Comparison of ENCODE assay signal across 19 cellular contexts in genomic region chr16:10296956-10297340, GRCh38.
DNase-seq lines count a peak whose midpoint lies in the region; ATAC-seq and TF ChIP-seq lines count a peak whose summit lies in the region.
"Had no signal": no experiment of that assay in that cellular context is flagged by ENCODE, and none has a peak within 500 bp of the region (broad histone marks: within the 10 kb centered on the region; RNA-seq: fewer than 3 reads in every experiment).

No MANE protein-coding gene starts in this region.

- DNase-seq in Caco-2 (no peak), iPS-NIHi11 (ENCODE audit: low spot score) (no peak), upper lobe of left lung (no peak), dedifferentiated amniotic fluid mesenchymal stem cell (ENCODE audit: extremely low spot score) (no peak), tibial artery (no peak)
- DNase-seq: ACHN; activated CD4-positive, alpha-beta T cell treated with anti-CD3 and anti-CD28 coated beads for 1 hour; cerebellar nuclear complex; GDM1; KG1; kidney glomerular epithelial cell; NCI-H226; ovary; SHP77 treated with DMSO at 0.1 percent for 48 hours; stimulated activated CD4-positive, alpha-beta T cell treated with anti-CD3 and anti-CD28 coated beads, Interleukin-4, amount 100 ng/mL, for 24 hours had no signal

- H3K4me1 Mint-ChIP-seq in Caco-2 (ENCODE audit: low read depth, unreplicated experiment), result no peaks in the 10 kb centered on the region

- H3K9me3 ChIP-seq in Caco-2, result no peaks in the 10 kb centered on the region
- no peaks in the 10 kb centered on the region for H3K9me3 ChIP-seq in OCI-LY3 (ENCODE audit: insufficient read depth, low read length)
- H3K9me3 ChIP-seq in upper lobe of left lung, result peaks cover 0 to 6% (median 1%) of the 10 kb centered on the region in 4 donors
- H3K9me3 ChIP-seq in tibial artery, result peaks cover 0 to 11% (median 5%) of the 10 kb centered on the region in 3 donors
- H3K9me3 ChIP-seq: thoracic aorta had no signal

- H3K27me3 ChIP-seq in Caco-2 (replicated peaks; ENCODE audit: control insufficient read depth, insufficient read depth, low read length) (no peaks in the 10 kb centered on the region), OCI-LY3 (ENCODE audit: low read depth, low read length) (no peaks in the 10 kb centered on the region), upper lobe of left lung (no peaks in the 10 kb centered on the region), tibial artery (no peaks in the 10 kb centered on the region)
- H3K27me3 ChIP-seq: ovary had no signal

- peak overlapping the region; percentile 86 for H3K4me2 ChIP-seq in OCI-LY3 (ENCODE audit: low read length)

- POLR2A ChIA-PET in Caco-2 (lab: Charles Lee), result interaction anchor here (0.6 kb wide), 1 partner anchor 1206 kb away, joined by 3 read pairs; no protein-coding TSS in a partner anchor

- H2AFZ ChIP-seq in OCI-LY3 (ENCODE audit: low read depth, low read length), result peak overlapping the region; percentile 5; the same call in 1 of the 2 replicates

- H3K9me3 Mint-ChIP-seq in Caco-2 (ENCODE audit: unreplicated experiment), result peaks cover 25% of the 10 kb centered on the region

- peak; percentile 26 for ATAC-seq in GM19455 (IDR thresholded peaks at IDR 0.05; ENCODE audit: unreplicated experiment)
- peak; percentile 28 for ATAC-seq in HG02970 (IDR thresholded peaks at IDR 0.05; ENCODE audit: low FRiP score, unreplicated experiment)
- no peak for ATAC-seq in upper lobe of left lung (ENCODE audit: low FRiP score in 2 of 2)

- TF ChIP-seq CTCF in Caco-2 (IDR thresholded peaks at IDR 0.05; ENCODE audit: insufficient read depth in 1 of 2, low read depth in 1 of 2, low read length in 1 of 2, severe bottlenecking in 1 of 2, unreplicated experiment in 1 of 2), result no peak
- TF ChIP-seq CTCF in OCI-LY3 (IDR thresholded peaks at IDR 0.05; ENCODE audit: low read depth, low read length), result no peak
- no peak for TF ChIP-seq CTCF in upper lobe of left lung (IDR thresholded peaks at IDR 0.05)
- no peak for TF ChIP-seq CTCF in tibial artery (IDR thresholded peaks at IDR 0.05)

- CTCF ChIA-PET in Caco-2 (lab: Charles Lee), result no interaction called here

- H3K4me3 Mint-ChIP-seq in Caco-2 (ENCODE audit: unreplicated experiment), result no peak overlapping the region

- H3K9ac ChIP-seq in OCI-LY3 (ENCODE audit: low read length), result peak overlapping the region; percentile 76

- whole genome bisulfite sequencing in upper lobe of left lung, 2 donors, result 90 to 91% methylated on average over 7 of the region's 7 CpGs

- H3K36me3 ChIP-seq in Caco-2 (ENCODE audit: control insufficient read depth, insufficient read depth, low read length), result no peaks in the 10 kb centered on the region
- H3K36me3 ChIP-seq in OCI-LY3 (replicated peaks; ENCODE audit: low read depth, low read length), result no peaks in the 10 kb centered on the region
- no peaks in the 10 kb centered on the region for H3K36me3 ChIP-seq in upper lobe of left lung
- no peaks in the 10 kb centered on the region for H3K36me3 ChIP-seq in tibial artery
- H3K36me3 ChIP-seq: ovary, thoracic aorta had no signal

- H3K27ac Mint-ChIP-seq in Caco-2 (ENCODE audit: unreplicated experiment), result peak overlapping the region; percentile 57

- TF ChIP-seq POLR2A in upper lobe of left lung (IDR thresholded peaks at IDR 0.05), result no peak

- H4K20me1 ChIP-seq in OCI-LY3 (ENCODE audit: insufficient read depth, low read length), result no peaks in the 10 kb centered on the region

- H3K4me3 ChIP-seq in Caco-2 (ENCODE audit: low read depth, low read length) (no peak overlapping the region), OCI-LY3 (ENCODE audit: low read length) (peak overlapping the region; percentile 70), upper lobe of left lung (no peak overlapping the region), tibial artery (no peak overlapping the region)
- H3K4me3 ChIP-seq: ovary, thoracic aorta had no signal

- intact Hi-C loops in Caco-2 (cut with micrococcal nuclease; ENCODE audit: unreplicated experiment), result no loop called here
- intact Hi-C loops in tibial artery (cut with DNase I; ENCODE audit: low total_unique reads), result no loop called here

- H3K79me2 ChIP-seq in OCI-LY3 (ENCODE audit: low read length), result no peaks in the 10 kb centered on the region

- TF ChIP-seq EP300 in upper lobe of left lung (IDR thresholded peaks at IDR 0.05), result no peak

- H3K36me3 Mint-ChIP-seq in Caco-2 (ENCODE audit: insufficient read depth, unreplicated experiment), result no peaks in the 10 kb centered on the region

- peak overlapping the region; percentile 88 for H3K27ac ChIP-seq in OCI-LY3 (ENCODE audit: low read length)
- H3K27ac ChIP-seq in upper lobe of left lung, result no peak overlapping the region
- no peak overlapping the region for H3K27ac ChIP-seq in tibial artery
- H3K27ac ChIP-seq: ovary, thoracic aorta had no signal

- no TSS peak for BruUV-seq in Caco-2 (replicated peaks; lab: Mats Ljungman, UMichigan)

- no peaks in the 10 kb centered on the region for H3K4me1 ChIP-seq in Caco-2
- H3K4me1 ChIP-seq in OCI-LY3 (ENCODE audit: low read length), result peaks cover 39% of the 10 kb centered on the region
- H3K4me1 ChIP-seq in upper lobe of left lung, result no peaks in the 10 kb centered on the region
- H3K4me1 ChIP-seq in tibial artery, result no peaks in the 10 kb centered on the region

- H3K27me3 Mint-ChIP-seq in Caco-2 (ENCODE audit: insufficient read depth, unreplicated experiment), result no peaks in the 10 kb centered on the region

Comparison
In these comparisons a context has a peak if more than half of its experiments do, and no peak if none do; other contexts are left out.
1. ATAC-seq: peak in GM19455 (single experiment) and HG02970 (single experiment); none in upper lobe of left lung (0 of 2).